ENCODE assay signal across 8 cellular contexts in genomic region chr1:156571959-156572662, GRCh38. TPM values are rescaled to one million over a fixed set of nuclear protein-coding genes. Genes with fewer than 3 reads are reported as not detected.
DNase-seq lines count a peak whose midpoint lies in the region; ATAC-seq, FAIRE-seq and TF ChIP-seq lines count a peak whose summit lies in the region.

IQGAP3 (minus strand) TSS chr1:156572565; CDS start chr1:156572529, 36 bp downstream.

- peaks cover 17% of the 10 kb centered on the region for H3K27me3 Mint-ChIP-seq in T-helper 2 cell treated with Interferon-gamma antibody and Interleukin-4, amounts not matched to agents 5 μg/mL and 100 μg/mL, for 36 hours (ENCODE audit: low read depth)
- H3K27me3 Mint-ChIP-seq in astrocyte (ENCODE audit: low read depth, unreplicated experiment): peaks cover 9% of the 10 kb centered on the region

- intact Hi-C loops in aorta (cut with DNase I): no loop called here

- peak within 1 kb of the TSS; percentile 76 for H3K27ac Mint-ChIP-seq in T-helper 2 cell treated with Interferon-gamma antibody and Interleukin-4, amounts not matched to agents 5 μg/mL and 100 μg/mL, for 36 hours
- peak within 1 kb of the TSS; percentile 91 for H3K27ac Mint-ChIP-seq in astrocyte (ENCODE audit: unreplicated experiment)

- H3K4me1 ChIP-seq in astrocyte (ENCODE audit: insufficient read depth, low read length): peaks cover 16% of the 10 kb centered on the region
- no peaks in the 10 kb centered on the region for H3K4me1 ChIP-seq in aorta (ENCODE audit: control insufficient read depth in 1 of 2, insufficient read depth in 2 of 2, low read length in 2 of 2)

- peak; percentile 88 for DNase-seq in EH (ENCODE audit: low read depth)
- DNase-seq in NCI-H1930 (lab: John Stamatoyannopoulos, UW): peak; percentile 64 to 76
- peak; percentile 72 for DNase-seq in T-helper 2 cell treated with Interferon-gamma antibody and Interleukin-4, amounts not matched to agents 5 μg/mL and 100 μg/mL, for 36 hours (ENCODE audit: low spot score)
- peak; percentile 51 for DNase-seq in astrocyte (ENCODE audit: low read depth)
- peak; percentile 96 for DNase-seq in hepatic stellate cell (ENCODE audit: low spot score)
- DNase-seq in putamen (ENCODE audit: low spot score): peak; percentile 76
- peak; percentile 92 to 94 for DNase-seq in aorta

- H3K4me3 ChIP-seq in astrocyte (ENCODE audit: insufficient read depth, low read depth, low read length): peak within 1 kb of the TSS; percentile 72
- no peak within 1 kb of the TSS for H3K4me3 ChIP-seq in aorta (ENCODE audit: low read length in 2 of 2)

- H2AFZ ChIP-seq in astrocyte (ENCODE audit: low read depth, low read length): peak within 1 kb of the TSS; percentile 66

- TF ChIP-seq CTCF in astrocyte (IDR thresholded peaks at IDR 0.05; ENCODE audit: insufficient read depth, low read depth, low read length): no peak

- H3K4me2 ChIP-seq in astrocyte (ENCODE audit: low read length): peak within 1 kb of the TSS; percentile 86

- H3K9me3 Mint-ChIP-seq in T-helper 2 cell treated with Interferon-gamma antibody and Interleukin-4, amounts not matched to agents 5 μg/mL and 100 μg/mL, for 36 hours: no peaks in the 10 kb centered on the region
- H3K9me3 Mint-ChIP-seq in astrocyte (ENCODE audit: unreplicated experiment): no peaks in the 10 kb centered on the region

- H3K27ac ChIP-seq in astrocyte (ENCODE audit: low read depth, low read length) (peak within 1 kb of the TSS; percentile 78), aorta (ENCODE audit: low read depth in 1 of 2, low read length in 2 of 2) (no peak within 1 kb of the TSS)

- peaks cover 20% of the 10 kb centered on the region for H3K4me1 Mint-ChIP-seq in T-helper 2 cell treated with Interferon-gamma antibody and Interleukin-4, amounts not matched to agents 5 μg/mL and 100 μg/mL, for 36 hours (ENCODE audit: low read depth)
- H3K4me1 Mint-ChIP-seq in astrocyte (ENCODE audit: low read depth, unreplicated experiment): peaks cover 15% of the 10 kb centered on the region

- H3K9ac ChIP-seq in astrocyte (ENCODE audit: low read length): peak within 1 kb of the TSS; percentile 86

- H3K79me2 ChIP-seq in astrocyte (ENCODE audit: insufficient read depth, low read length): peaks cover 19% of the 10 kb centered on the region

- ATAC-seq in HG02642 (IDR thresholded peaks at IDR 0.05; ENCODE audit: poor library complexity, unreplicated experiment): peak; percentile 71
- ATAC-seq in aorta (ENCODE audit: low FRiP score): peak; percentile 92

- H3K9me3 ChIP-seq in astrocyte (ENCODE audit: insufficient read depth, low read depth, low read length) (no peaks in the 10 kb centered on the region), aorta (ENCODE audit: control insufficient read depth, low read length) (no peaks in the 10 kb centered on the region)

- H3K27me3 ChIP-seq in astrocyte (ENCODE audit: insufficient read depth, low read length): no peaks in the 10 kb centered on the region
- H3K27me3 ChIP-seq in aorta (ENCODE audit: control insufficient read depth in 1 of 2, insufficient read depth in 2 of 2, low read length in 1 of 2): no peaks in the 10 kb centered on the region

- WGBS in aorta, 2 donors: 1% methylated on average over 37 to 38 of the region's 38 CpGs

- peaks cover 8% of the 10 kb centered on the region for H3K36me3 Mint-ChIP-seq in T-helper 2 cell treated with Interferon-gamma antibody and Interleukin-4, amounts not matched to agents 5 μg/mL and 100 μg/mL, for 36 hours (ENCODE audit: low read depth)
- H3K36me3 Mint-ChIP-seq in astrocyte (ENCODE audit: low read depth, unreplicated experiment): no peaks in the 10 kb centered on the region

- H4K20me1 ChIP-seq in astrocyte (ENCODE audit: insufficient read depth, low read length): no peaks in the 10 kb centered on the region

- no peak for FAIRE-seq in astrocyte (lab: Jason Lieb, UNC)

- H3K36me3 ChIP-seq in astrocyte (ENCODE audit: insufficient read depth, low read length) (peaks cover 5% of the 10 kb centered on the region), aorta (ENCODE audit: control insufficient read depth in 1 of 2, insufficient read depth in 2 of 2, low read length in 1 of 2) (no peaks in the 10 kb centered on the region)

- peak within 1 kb of the TSS; percentile 95 for H3K4me3 Mint-ChIP-seq in T-helper 2 cell treated with Interferon-gamma antibody and Interleukin-4, amounts not matched to agents 5 μg/mL and 100 μg/mL, for 36 hours
- H3K4me3 Mint-ChIP-seq in astrocyte (ENCODE audit: unreplicated experiment): peak within 1 kb of the TSS; percentile 82

RNA-seq across cellular contexts. Expression of gene IQGAP3, which starts in this region (rescaled TPM):
- total RNA-seq in astrocyte (1.9 and 2.2 TPM in 2 replicates), aorta (1 to 10 TPM in 1 of 2 donors, under 1 TPM in 1; 0.58 to 2.3 TPM)
- polyA plus RNA-seq in aorta: under 1 TPM; 0.10 to 0.38 TPM
